In the genomic region with DNA sequence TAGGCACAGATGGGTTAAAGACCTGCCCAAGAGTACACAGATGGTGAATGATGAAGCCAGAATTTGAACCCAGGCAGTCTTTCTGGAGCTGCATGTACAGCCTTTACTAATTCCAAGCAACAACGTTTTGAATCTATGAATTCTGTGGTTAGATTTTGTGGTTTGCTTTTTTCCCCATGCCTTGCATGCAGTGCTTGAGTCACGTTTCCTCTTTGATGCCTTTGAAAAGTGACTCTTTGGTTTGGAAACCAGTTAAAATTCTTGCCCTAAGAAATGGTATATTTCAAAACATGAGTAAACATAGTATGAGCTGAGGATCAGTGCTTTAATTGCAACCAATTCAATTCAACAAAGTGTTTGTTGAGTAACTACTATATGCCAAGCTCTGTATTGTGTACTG, we compare ENCODE assay signal across 9 cellular contexts. TPM values are rescaled to one million over a fixed set of nuclear protein-coding genes. Genes with fewer than 3 reads are reported as not detected.
DNase-seq lines count a peak whose midpoint lies in the region; ATAC-seq, FAIRE-seq and TF ChIP-seq lines count a peak whose summit lies in the region.
"Had no signal": no experiment of that assay in that cellular context is flagged by ENCODE, and none has a peak within 500 bp of the region (broad histone marks: within the 10 kb centered on the region; RNA-seq: fewer than 3 reads in every experiment).

No MANE protein-coding gene starts in this region.

- H2AFZ ChIP-seq in Loucy (ENCODE audit: low read length): no peak overlapping the region

- no peaks in the 10 kb centered on the region for H3K79me2 ChIP-seq in Loucy (ENCODE audit: insufficient read depth, low read length)

- no peaks in the 10 kb centered on the region for H3F3A ChIP-seq in Loucy (ENCODE audit: low read depth)

- H3K27me3 Mint-ChIP-seq in activated CD8-positive, alpha-beta T cell treated with anti-CD3 and anti-CD28 coated beads for 36 hours: peaks cover 2% of the 10 kb centered on the region
- no peaks in the 10 kb centered on the region; the same call in 1 of the 2 replicates for H3K27me3 Mint-ChIP-seq in WTC11 (ENCODE audit: low read depth)

- peaks cover 28% of the 10 kb centered on the region for H3K4me1 Mint-ChIP-seq in activated CD8-positive, alpha-beta T cell treated with anti-CD3 and anti-CD28 coated beads for 36 hours (ENCODE audit: low read depth)
- peaks cover 18% of the 10 kb centered on the region for H3K4me1 Mint-ChIP-seq in WTC11

- CTCF ChIA-PET in activated CD8-positive, alpha-beta T cell treated with anti-CD3 and anti-CD28 coated beads for 36 hours (lab: Charles Lee): interaction anchor here (0.7 to 1.2 kb wide), 2 partner anchors 20 to 112 kb away, joined by 3 read pairs; no protein-coding TSS in a partner anchor
- CTCF ChIA-PET in WTC11 (lab: Charles Lee): no interaction called here

- peak overlapping the region; percentile 20 for H3K27ac Mint-ChIP-seq in activated CD8-positive, alpha-beta T cell treated with anti-CD3 and anti-CD28 coated beads for 36 hours
- H3K27ac Mint-ChIP-seq in WTC11: no peak overlapping the region

- no peaks in the 10 kb centered on the region for H3K9me3 ChIP-seq in Loucy (ENCODE audit: insufficient read depth, low read depth, low read length)

- no peak overlapping the region for H3K9ac ChIP-seq in Loucy (ENCODE audit: low read depth, low read length, poor library complexity, severe bottlenecking)

- H3K9me3 Mint-ChIP-seq in activated CD8-positive, alpha-beta T cell treated with anti-CD3 and anti-CD28 coated beads for 36 hours: no peaks in the 10 kb centered on the region
- no peaks in the 10 kb centered on the region for H3K9me3 Mint-ChIP-seq in WTC11

- H3K4me1 ChIP-seq in Loucy (ENCODE audit: insufficient read depth, low read length, poor library complexity, severe bottlenecking): peaks cover 46% of the 10 kb centered on the region

- no peak for TF ChIP-seq CTCF in Loucy (conservative IDR thresholded peaks at IDR 0.05; ENCODE audit: low read length)
- no peak for TF ChIP-seq CTCF in activated CD8-positive, alpha-beta T cell treated with anti-CD3 and anti-CD28 coated beads for 36 hours (IDR thresholded peaks at IDR 0.05)
- no peak for TF ChIP-seq CTCF in D721Med (IDR thresholded peaks at IDR 0.05; ENCODE audit: insufficient read depth, missing control alignments)
- TF ChIP-seq CTCF in WTC11 (IDR thresholded peaks at IDR 0.05): no peak

- H3K4me3 ChIP-seq in Loucy (ENCODE audit: low read length, poor library complexity, severe bottlenecking): peak overlapping the region; percentile 38

- no peak for FAIRE-seq in D721Med (lab: Jason Lieb, UNC)

- H4K20me1 ChIP-seq in Loucy (ENCODE audit: insufficient read depth, low read length, poor library complexity, severe bottlenecking): no peaks in the 10 kb centered on the region

- peak; percentile 82 for DNase-seq in CD1c-positive myeloid dendritic cell (ENCODE audit: extremely low spot score)
- peak; percentile 40 for DNase-seq in activated CD8-positive, alpha-beta T cell treated with anti-CD3 and anti-CD28 coated beads for 36 hours
- peak; percentile 56 for DNase-seq in hepatic stellate cell (ENCODE audit: low spot score)
- DNase-seq in D721Med (ENCODE audit: insufficient read length, low spot score): no peak
- DNase-seq in NCI-H1105 (lab: John Stamatoyannopoulos, UW): no peak
- no peak for DNase-seq in WTC11 (ENCODE audit: low spot score)
- DNase-seq: T-helper 9 cell had no signal

- ATAC-seq in activated CD8-positive, alpha-beta T cell treated with anti-CD3 and anti-CD28 coated beads for 36 hours: peak; percentile 81
- ATAC-seq in HG03175 (IDR thresholded peaks at IDR 0.05; ENCODE audit: unreplicated experiment) (no peak), WTC11 (no peak)

- intact Hi-C loops in activated CD8-positive, alpha-beta T cell treated with anti-CD3 and anti-CD28 coated beads for 36 hours (cut with micrococcal nuclease): loop anchor here (2.0 kb wide), 1 partner anchor 30 kb away; no protein-coding TSS in a partner anchor

- POLR2A ChIA-PET in activated CD8-positive, alpha-beta T cell treated with anti-CD3 and anti-CD28 coated beads for 36 hours (lab: Charles Lee): interaction anchor here (1.3 kb wide), 1 partner anchor 30 kb away, joined by 3 read pairs; no protein-coding TSS in a partner anchor
- POLR2A ChIA-PET in WTC11 (lab: Charles Lee): interaction anchor here (0.5 kb wide), 1 partner anchor 26 kb away, joined by 4 read pairs; no protein-coding TSS in a partner anchor

- H3K36me3 Mint-ChIP-seq in activated CD8-positive, alpha-beta T cell treated with anti-CD3 and anti-CD28 coated beads for 36 hours (ENCODE audit: low read depth): no peaks in the 10 kb centered on the region
- H3K36me3 Mint-ChIP-seq in WTC11: no peaks in the 10 kb centered on the region

- H3K27me3 ChIP-seq in Loucy (ENCODE audit: insufficient read depth, low read length, poor library complexity, severe bottlenecking): no peaks in the 10 kb centered on the region

- peak overlapping the region; percentile 58 for H3K4me2 ChIP-seq in Loucy (ENCODE audit: low read depth, low read length, poor library complexity, severe bottlenecking)

- no peak overlapping the region for H3K4me3 Mint-ChIP-seq in activated CD8-positive, alpha-beta T cell treated with anti-CD3 and anti-CD28 coated beads for 36 hours
- H3K4me3 Mint-ChIP-seq in WTC11: no peak overlapping the region

- H3K9me2 ChIP-seq in Loucy (replicated peaks; ENCODE audit: low read depth, low read length): no peaks in the 10 kb centered on the region

- H3K36me3 ChIP-seq in Loucy (ENCODE audit: insufficient read depth, low read length): no peaks in the 10 kb centered on the region

TF ChIP-seq in WTC11, 78 proteins besides CTCF, POLR2A, EP300 and RAD21:
- TF ChIP-seq PRRX2 (CRISPR knock-in tag; IDR thresholded peaks at IDR 0.05) (no peak), ZNF396 (CRISPR knock-in tag; IDR thresholded peaks at IDR 0.05; ENCODE audit: borderline replicate concordance) (no peak), ELF4 (CRISPR knock-in tag; IDR thresholded peaks at IDR 0.05; ENCODE audit: low read depth) (no peak), ZNF423 (CRISPR knock-in tag; IDR thresholded peaks at IDR 0.05) (no peak), ZNF671 (CRISPR knock-in tag; IDR thresholded peaks at IDR 0.05) (no peak), MYBL2 (CRISPR knock-in tag; IDR thresholded peaks at IDR 0.05) (no peak), GABPB1 (CRISPR knock-in tag; IDR thresholded peaks at IDR 0.05) (no peak), ESRRA (CRISPR knock-in tag; IDR thresholded peaks at IDR 0.05; ENCODE audit: borderline replicate concordance) (no peak), SP1 (CRISPR knock-in tag; conservative IDR thresholded peaks at IDR 0.05) (no peak)
- TF ChIP-seq, protein P1, sequence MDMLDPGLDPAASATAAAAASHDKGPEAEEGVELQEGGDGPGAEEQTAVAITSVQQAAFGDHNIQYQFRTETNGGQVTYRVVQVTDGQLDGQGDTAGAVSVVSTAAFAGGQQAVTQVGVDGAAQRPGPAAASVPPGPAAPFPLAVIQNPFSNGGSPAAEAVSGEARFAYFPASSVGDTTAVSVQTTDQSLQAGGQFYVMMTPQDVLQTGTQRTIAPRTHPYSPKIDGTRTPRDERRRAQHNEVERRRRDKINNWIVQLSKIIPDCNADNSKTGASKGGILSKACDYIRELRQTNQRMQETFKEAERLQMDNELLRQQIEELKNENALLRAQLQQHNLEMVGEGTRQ (CRISPR knock-in tag; IDR thresholded peaks at IDR 0.05): no peak
- TF ChIP-seq, protein P2, sequence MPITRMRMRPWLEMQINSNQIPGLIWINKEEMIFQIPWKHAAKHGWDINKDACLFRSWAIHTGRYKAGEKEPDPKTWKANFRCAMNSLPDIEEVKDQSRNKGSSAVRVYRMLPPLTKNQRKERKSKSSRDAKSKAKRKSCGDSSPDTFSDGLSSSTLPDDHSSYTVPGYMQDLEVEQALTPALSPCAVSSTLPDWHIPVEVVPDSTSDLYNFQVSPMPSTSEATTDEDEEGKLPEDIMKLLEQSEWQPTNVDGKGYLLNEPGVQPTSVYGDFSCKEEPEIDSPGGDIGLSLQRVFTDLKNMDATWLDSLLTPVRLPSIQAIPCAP (CRISPR knock-in tag; IDR thresholded peaks at IDR 0.05): no peak
- TF ChIP-seq, protein P3, sequence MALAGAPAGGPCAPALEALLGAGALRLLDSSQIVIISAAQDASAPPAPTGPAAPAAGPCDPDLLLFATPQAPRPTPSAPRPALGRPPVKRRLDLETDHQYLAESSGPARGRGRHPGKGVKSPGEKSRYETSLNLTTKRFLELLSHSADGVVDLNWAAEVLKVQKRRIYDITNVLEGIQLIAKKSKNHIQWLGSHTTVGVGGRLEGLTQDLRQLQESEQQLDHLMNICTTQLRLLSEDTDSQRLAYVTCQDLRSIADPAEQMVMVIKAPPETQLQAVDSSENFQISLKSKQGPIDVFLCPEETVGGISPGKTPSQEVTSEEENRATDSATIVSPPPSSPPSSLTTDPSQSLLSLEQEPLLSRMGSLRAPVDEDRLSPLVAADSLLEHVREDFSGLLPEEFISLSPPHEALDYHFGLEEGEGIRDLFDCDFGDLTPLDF (CRISPR knock-in tag; IDR thresholded peaks at IDR 0.05): no peak

RNA-seq across cellular contexts. Expression of a gene that starts 48.2 kb away (rescaled TPM):
- 10 to 100 TPM; 37.1 to 40.7 TPM for total RNA-seq in activated CD8-positive, alpha-beta T cell treated with anti-CD3 and anti-CD28 coated beads for 36 hours
- total RNA-seq in WTC11 (2021): 94.2 to 102 TPM (median 96.4 TPM) in 3 replicates

Comparison
In these comparisons a context has a peak if more than half of its experiments do, and no peak if none do; other contexts are left out.
1. DNase-seq: peak in CD1c-positive myeloid dendritic cell (single experiment), activated CD8-positive, alpha-beta T cell treated with anti-CD3 and anti-CD28 coated beads for 36 hours (single experiment) and hepatic stellate cell (single experiment); none in D721Med (single experiment), NCI-H1105 (single experiment) and WTC11 (single experiment).